Comparison of ENCODE assay signal across 11 cellular contexts in the genomic region with DNA sequence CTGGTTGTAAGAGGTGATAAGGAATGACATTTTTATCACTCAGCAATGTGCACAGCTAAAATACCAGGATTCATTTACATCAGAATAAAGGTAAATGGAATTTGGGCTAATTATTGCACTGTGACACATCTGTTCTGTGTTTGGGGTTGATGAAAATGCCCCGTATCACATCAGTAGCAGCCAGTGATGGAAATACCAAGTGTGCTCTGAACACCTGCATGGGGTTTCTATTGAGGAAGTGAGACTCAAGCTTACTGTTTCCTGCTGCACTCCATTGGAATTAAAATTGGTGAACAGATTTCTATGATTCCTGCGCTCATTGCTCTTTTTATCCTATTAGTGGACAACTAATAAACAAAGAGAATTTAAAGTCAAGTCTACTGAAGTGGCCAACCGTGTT.
"Had no signal": no experiment of that assay in that cellular context is flagged by ENCODE, and none has a peak within 500 bp of the region (broad histone marks: within the 10 kb centered on the region; RNA-seq: fewer than 3 reads in every experiment).

No MANE protein-coding gene starts in this region.

- H3K27ac Mint-ChIP-seq: IgD-negative memory B cell had no signal

- H3K27me3 Mint-ChIP-seq: IgD-negative memory B cell had no signal

- H2AFZ ChIP-seq: GM23248 had no signal

- H3K9me3 ChIP-seq: HAP-1 had no signal

- H3K36me3 Mint-ChIP-seq: IgD-negative memory B cell had no signal

- H3K4me1 ChIP-seq: HAP-1 had no signal

- H3K9ac ChIP-seq: GM23248, KMS-11 had no signal

- H3K27ac ChIP-seq: GM23248, HL-60, KMS-11 had no signal

- H3K4me1 Mint-ChIP-seq: IgD-negative memory B cell had no signal

- ATAC-seq: HCT116, HepG2 had no signal

- DNase-seq: GM23248, GOT3, H7, Karpas-422, KBM-7 had no signal

- FAIRE-seq: HepG2 had no signal

- H3K36me3 ChIP-seq: HAP-1 had no signal

- H3K4me2 ChIP-seq: KMS-11 had no signal

- H3K4me3 Mint-ChIP-seq: IgD-negative memory B cell had no signal

- H3K4me3 ChIP-seq: GM23248, HAP-1 had no signal
